In the genomic region with DNA sequence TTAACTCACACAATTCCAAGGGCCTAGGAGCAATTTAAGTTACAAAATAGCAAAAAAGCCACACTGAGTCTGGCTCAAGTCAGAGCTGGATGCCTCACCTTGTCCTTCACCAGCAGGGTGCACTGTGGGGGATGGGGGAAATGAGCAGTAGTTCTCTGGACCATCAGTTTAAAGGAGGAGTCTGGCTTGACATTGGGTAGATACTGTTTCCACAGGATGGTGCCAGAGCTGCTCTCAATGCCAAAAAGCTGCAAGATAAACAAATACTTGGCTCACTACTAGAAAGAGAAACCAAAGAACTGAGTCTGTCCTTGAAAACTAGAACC, we compare ENCODE assay signal across 13 cellular contexts. TPM values are rescaled to one million over a fixed set of nuclear protein-coding genes. Genes with fewer than 3 reads are reported as not detected.
A peak's percentile ranks its signal among the peaks of the same experiment; 100 is the strongest.
DNase-seq lines count a peak whose midpoint lies in the region; ATAC-seq and TF ChIP-seq lines count a peak whose summit lies in the region.
"Had no signal": no experiment of that assay in that cellular context is flagged by ENCODE, and none has a peak within 500 bp of the region (broad histone marks: within the 10 kb centered on the region; RNA-seq: fewer than 3 reads in every experiment).

No MANE protein-coding gene starts in this region.

- H3K4me1 ChIP-seq in left lung (no peaks in the 10 kb centered on the region), aorta (ENCODE audit: control insufficient read depth in 1 of 2, insufficient read depth in 2 of 2, low read length in 2 of 2) (peaks cover 0 to 3% of the 10 kb centered on the region in 2 donors)

- H3K4me3 ChIP-seq in coronary artery, result no peak overlapping the region
- no peak overlapping the region for H3K4me3 ChIP-seq in left lung
- H3K4me3 ChIP-seq in aorta (ENCODE audit: low read length in 2 of 2), result no peak overlapping the region

- intact Hi-C loops in left lung (cut with DNase I), result no loop called here
- intact Hi-C loops in aorta (cut with DNase I), result no loop called here

- no peak for DNase-seq in activated naive CD4-positive, alpha-beta T cell treated with anti-CD3 and anti-CD28 coated beads, Interleukin-2, amount 50 U/mL, for 72 hours (ENCODE audit: low spot score in 2 of 2)
- DNase-seq in activated naive CD4-positive, alpha-beta T cell treated with Interleukin-2 at 50 U/mL for 16 hours, result no peak
- peak; percentile 49 for DNase-seq in coronary artery (ENCODE audit: low spot score)
- DNase-seq in left lung, result no peak
- DNase-seq in aorta, result peak in 1 of 2 donors; percentile 38
- DNase-seq in HPDE6-E6E7 (ENCODE audit: extremely low spot score), result no peak
- no peak for DNase-seq in stimulated activated CD4-positive, alpha-beta T cell treated with anti-CD3 and anti-CD28 coated beads, Interleukin-2, amount 100 ng/mL, for 48 hours
- DNase-seq: activated T-cell treated with anti-CD3 and anti-CD28 coated beads, Interleukin-2, amount 50 U/mL, for 72 hours; AML-193; kidney; NCI-H69; retina had no signal

- TF ChIP-seq CTCF in coronary artery (IDR thresholded peaks at IDR 0.05), result no peak
- no peak for TF ChIP-seq CTCF in left lung (IDR thresholded peaks at IDR 0.05)

- peak overlapping the region; percentile 32 to 46 for H3K27ac Mint-ChIP-seq in activated naive CD4-positive, alpha-beta T cell treated with anti-CD3 and anti-CD28 coated beads, Interleukin-2, amount 50 U/mL, for 72 hours

- H3K27ac ChIP-seq in coronary artery (no peak overlapping the region), left lung (peak overlapping the region in 1 of 2 donors; percentile 13), aorta (ENCODE audit: low read depth in 1 of 2, low read length in 2 of 2) (no peak overlapping the region)

- no peaks in the 10 kb centered on the region for H3K27me3 ChIP-seq in left lung
- no peaks in the 10 kb centered on the region for H3K27me3 ChIP-seq in aorta (ENCODE audit: control insufficient read depth in 1 of 2, insufficient read depth in 2 of 2, low read length in 1 of 2)

- H3K36me3 Mint-ChIP-seq in activated naive CD4-positive, alpha-beta T cell treated with anti-CD3 and anti-CD28 coated beads, Interleukin-2, amount 50 U/mL, for 72 hours, result peaks cover 10 to 17% of the 10 kb centered on the region in 2 donors

- peaks cover 0 to 99% of the 10 kb centered on the region in 2 donors for H3K36me3 ChIP-seq in left lung
- peaks cover 0 to 14% of the 10 kb centered on the region in 2 donors for H3K36me3 ChIP-seq in aorta (ENCODE audit: control insufficient read depth in 1 of 2, insufficient read depth in 2 of 2, low read length in 1 of 2)

- H3K9me3 ChIP-seq in left lung (no peaks in the 10 kb centered on the region), aorta (ENCODE audit: control insufficient read depth, low read length) (no peaks in the 10 kb centered on the region)

- no peaks in the 10 kb centered on the region for H3K9me3 Mint-ChIP-seq in activated naive CD4-positive, alpha-beta T cell treated with anti-CD3 and anti-CD28 coated beads, Interleukin-2, amount 50 U/mL, for 72 hours
- H3K9me3 Mint-ChIP-seq: activated T-cell treated with anti-CD3 and anti-CD28 coated beads, Interleukin-2, amount 50 U/mL, for 72 hours had no signal

- no peak for ATAC-seq in activated naive CD4-positive, alpha-beta T cell treated with anti-CD3 and anti-CD28 coated beads, Interleukin-2, amount 50 U/mL, for 72 hours
- ATAC-seq in left lung, result peak; percentile 43
- peak; percentile 46 for ATAC-seq in aorta (ENCODE audit: low FRiP score)
- no peak for ATAC-seq in GM21529 (IDR thresholded peaks at IDR 0.05; ENCODE audit: unreplicated experiment)
- ATAC-seq: activated T-cell treated with anti-CD3 and anti-CD28 coated beads, Interleukin-2, amount 50 U/mL, for 72 hours had no signal

RNA-seq across cellular contexts. Expression of a gene that starts 18.8 kb away (rescaled TPM):
- 10 to 100 TPM; 42.2 to 44.4 TPM for total RNA-seq in activated naive CD4-positive, alpha-beta T cell treated with anti-CD3 and anti-CD28 coated beads, Interleukin-2, amount 50 U/mL, for 72 hours
- total RNA-seq in left lung (10 to 100 TPM; 43.7 to 53.7 TPM), aorta (10 to 100 TPM; 33.9 to 35.0 TPM)
- polyA plus RNA-seq in aorta, result 10 to 100 TPM; 14.0 to 19.1 TPM

RNA-seq across cellular contexts. Expression of a gene that starts 19.1 kb away (rescaled TPM):
- 10 to 100 TPM; 60.4 to 83.6 TPM for total RNA-seq in activated naive CD4-positive, alpha-beta T cell treated with anti-CD3 and anti-CD28 coated beads, Interleukin-2, amount 50 U/mL, for 72 hours
- total RNA-seq in left lung (10 to 100 TPM; 17.6 to 34.6 TPM), aorta (10 to 100 TPM; 13.0 to 14.2 TPM)
- polyA plus RNA-seq in aorta, result 10 to 100 TPM in 1 of 2 donors, 1 to 10 TPM in 1; 6.5 to 23.6 TPM

RNA-seq across cellular contexts. Expression of a gene that starts 22.4 kb away (rescaled TPM):
- 100 to 1,000 TPM; 156 to 199 TPM for total RNA-seq in activated naive CD4-positive, alpha-beta T cell treated with anti-CD3 and anti-CD28 coated beads, Interleukin-2, amount 50 U/mL, for 72 hours
- total RNA-seq in left lung (100 to 1,000 TPM in 1 of 2 donors, 10 to 100 TPM in 1; 95.9 to 130 TPM), aorta (100 to 1,000 TPM; 174 to 201 TPM)
- polyA plus RNA-seq in aorta, result 100 to 1,000 TPM in 1 of 2 donors, 10 to 100 TPM in 1; 16.4 to 293 TPM

RNA-seq across cellular contexts. Expression of a gene that starts 56.1 kb away (rescaled TPM):
- total RNA-seq in activated naive CD4-positive, alpha-beta T cell treated with anti-CD3 and anti-CD28 coated beads, Interleukin-2, amount 50 U/mL, for 72 hours, result under 1 TPM; 0.68 to 0.93 TPM
- total RNA-seq in left lung (under 1 TPM; 0.26 to 0.52 TPM), aorta (1 to 10 TPM; 1.2 to 1.6 TPM)
- 10 to 100 TPM in 1 of 2 donors, 1 to 10 TPM in 1; 2.6 to 99.8 TPM for polyA plus RNA-seq in aorta

Comparison
In these comparisons a context has a peak if more than half of its experiments do, and no peak if none do; other contexts are left out.
1. ATAC-seq: peak in left lung (single experiment) and aorta (single experiment); none in activated naive CD4-positive, alpha-beta T cell treated with anti-CD3 and anti-CD28 coated beads, Interleukin-2, amount 50 U/mL, for 72 hours (0 of 2) and GM21529 (single experiment).